In the genomic region with DNA sequence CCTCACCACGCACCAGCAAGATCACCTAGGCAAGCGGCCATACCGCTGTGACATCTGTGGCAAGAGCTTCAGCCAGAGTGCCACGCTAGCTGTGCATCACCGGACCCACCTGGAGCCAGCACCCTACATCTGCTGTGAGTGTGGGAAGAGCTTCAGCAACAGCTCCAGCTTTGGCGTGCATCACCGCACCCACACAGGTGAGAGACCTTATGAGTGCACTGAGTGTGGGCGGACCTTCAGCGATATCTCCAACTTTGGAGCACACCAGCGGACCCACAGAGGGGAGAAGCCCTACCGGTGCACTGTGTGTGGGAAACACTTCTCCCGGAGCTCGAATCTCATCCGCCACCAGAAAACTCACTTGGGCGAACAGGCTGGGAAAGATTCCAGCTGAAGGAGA, we compare ENCODE assay signal across 2 cellular contexts.
TF ChIP-seq lines count a peak whose summit lies in the region.

No MANE protein-coding gene starts in this region.

TF ChIP-seq in HepG2, 621 proteins besides CTCF, POLR2A, EP300 and RAD21:
- TF ChIP-seq, protein P1, sequence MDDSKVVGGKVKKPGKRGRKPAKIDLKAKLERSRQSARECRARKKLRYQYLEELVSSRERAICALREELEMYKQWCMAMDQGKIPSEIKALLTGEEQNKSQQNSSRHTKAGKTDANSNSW (CRISPR knock-in tag; IDR thresholded peaks at IDR 0.05; ENCODE audit: borderline replicate concordance) = no peak
- TF ChIP-seq, protein P2, sequence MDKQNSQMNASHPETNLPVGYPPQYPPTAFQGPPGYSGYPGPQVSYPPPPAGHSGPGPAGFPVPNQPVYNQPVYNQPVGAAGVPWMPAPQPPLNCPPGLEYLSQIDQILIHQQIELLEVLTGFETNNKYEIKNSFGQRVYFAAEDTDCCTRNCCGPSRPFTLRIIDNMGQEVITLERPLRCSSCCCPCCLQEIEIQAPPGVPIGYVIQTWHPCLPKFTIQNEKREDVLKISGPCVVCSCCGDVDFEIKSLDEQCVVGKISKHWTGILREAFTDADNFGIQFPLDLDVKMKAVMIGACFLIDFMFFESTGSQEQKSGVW (CRISPR knock-in tag; IDR thresholded peaks at IDR 0.05; ENCODE audit: borderline replicate concordance) = no peak
- TF ChIP-seq AGO2 (optimal IDR thresholded peaks at IDR 0.05; ENCODE audit: low read depth, low read length) = peak; percentile 22
- TF ChIP-seq KDM3A (CRISPR knock-in tag; IDR thresholded peaks at IDR 0.05; ENCODE audit: low read depth) = no peak
- TF ChIP-seq CENPT (CRISPR knock-in tag; IDR thresholded peaks at IDR 0.05; ENCODE audit: low read depth) = no peak

TF ChIP-seq in K562, 482 proteins besides CTCF, POLR2A, EP300 and RAD21:
- TF ChIP-seq RBFOX2 (IDR thresholded peaks at IDR 0.05; ENCODE audit: low read depth, low read length) = 0 out of 2 replicates have a peak, but pooled peaks have one; percentile 19
- TF ChIP-seq, protein P3, sequence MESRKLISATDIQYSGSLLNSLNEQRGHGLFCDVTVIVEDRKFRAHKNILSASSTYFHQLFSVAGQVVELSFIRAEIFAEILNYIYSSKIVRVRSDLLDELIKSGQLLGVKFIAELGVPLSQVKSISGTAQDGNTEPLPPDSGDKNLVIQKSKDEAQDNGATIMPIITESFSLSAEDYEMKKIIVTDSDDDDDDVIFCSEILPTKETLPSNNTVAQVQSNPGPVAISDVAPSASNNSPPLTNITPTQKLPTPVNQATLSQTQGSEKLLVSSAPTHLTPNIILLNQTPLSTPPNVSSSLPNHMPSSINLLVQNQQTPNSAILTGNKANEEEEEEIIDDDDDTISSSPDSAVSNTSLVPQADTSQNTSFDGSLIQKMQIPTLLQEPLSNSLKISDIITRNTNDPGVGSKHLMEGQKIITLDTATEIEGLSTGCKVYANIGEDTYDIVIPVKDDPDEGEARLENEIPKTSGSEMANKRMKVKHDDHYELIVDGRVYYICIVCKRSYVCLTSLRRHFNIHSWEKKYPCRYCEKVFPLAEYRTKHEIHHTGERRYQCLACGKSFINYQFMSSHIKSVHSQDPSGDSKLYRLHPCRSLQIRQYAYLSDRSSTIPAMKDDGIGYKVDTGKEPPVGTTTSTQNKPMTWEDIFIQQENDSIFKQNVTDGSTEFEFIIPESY (CRISPR knock-in tag; IDR thresholded peaks at IDR 0.05) = 0 out of 2 replicates have a peak, but pooled peaks have one; percentile 21
- peak; percentile 95 for TF ChIP-seq ZNF75A (CRISPR knock-in tag; IDR thresholded peaks at IDR 0.05)
- TF ChIP-seq, protein P4, sequence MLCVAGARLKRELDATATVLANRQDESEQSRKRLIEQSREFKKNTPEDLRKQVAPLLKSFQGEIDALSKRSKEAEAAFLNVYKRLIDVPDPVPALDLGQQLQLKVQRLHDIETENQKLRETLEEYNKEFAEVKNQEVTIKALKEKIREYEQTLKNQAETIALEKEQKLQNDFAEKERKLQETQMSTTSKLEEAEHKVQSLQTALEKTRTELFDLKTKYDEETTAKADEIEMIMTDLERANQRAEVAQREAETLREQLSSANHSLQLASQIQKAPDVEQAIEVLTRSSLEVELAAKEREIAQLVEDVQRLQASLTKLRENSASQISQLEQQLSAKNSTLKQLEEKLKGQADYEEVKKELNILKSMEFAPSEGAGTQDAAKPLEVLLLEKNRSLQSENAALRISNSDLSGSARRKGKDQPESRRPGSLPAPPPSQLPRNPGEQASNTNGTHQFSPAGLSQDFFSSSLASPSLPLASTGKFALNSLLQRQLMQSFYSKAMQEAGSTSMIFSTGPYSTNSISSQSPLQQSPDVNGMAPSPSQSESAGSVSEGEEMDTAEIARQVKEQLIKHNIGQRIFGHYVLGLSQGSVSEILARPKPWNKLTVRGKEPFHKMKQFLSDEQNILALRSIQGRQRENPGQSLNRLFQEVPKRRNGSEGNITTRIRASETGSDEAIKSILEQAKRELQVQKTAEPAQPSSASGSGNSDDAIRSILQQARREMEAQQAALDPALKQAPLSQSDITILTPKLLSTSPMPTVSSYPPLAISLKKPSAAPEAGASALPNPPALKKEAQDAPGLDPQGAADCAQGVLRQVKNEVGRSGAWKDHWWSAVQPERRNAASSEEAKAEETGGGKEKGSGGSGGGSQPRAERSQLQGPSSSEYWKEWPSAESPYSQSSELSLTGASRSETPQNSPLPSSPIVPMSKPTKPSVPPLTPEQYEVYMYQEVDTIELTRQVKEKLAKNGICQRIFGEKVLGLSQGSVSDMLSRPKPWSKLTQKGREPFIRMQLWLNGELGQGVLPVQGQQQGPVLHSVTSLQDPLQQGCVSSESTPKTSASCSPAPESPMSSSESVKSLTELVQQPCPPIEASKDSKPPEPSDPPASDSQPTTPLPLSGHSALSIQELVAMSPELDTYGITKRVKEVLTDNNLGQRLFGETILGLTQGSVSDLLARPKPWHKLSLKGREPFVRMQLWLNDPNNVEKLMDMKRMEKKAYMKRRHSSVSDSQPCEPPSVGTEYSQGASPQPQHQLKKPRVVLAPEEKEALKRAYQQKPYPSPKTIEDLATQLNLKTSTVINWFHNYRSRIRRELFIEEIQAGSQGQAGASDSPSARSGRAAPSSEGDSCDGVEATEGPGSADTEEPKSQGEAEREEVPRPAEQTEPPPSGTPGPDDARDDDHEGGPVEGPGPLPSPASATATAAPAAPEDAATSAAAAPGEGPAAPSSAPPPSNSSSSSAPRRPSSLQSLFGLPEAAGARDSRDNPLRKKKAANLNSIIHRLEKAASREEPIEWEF (CRISPR knock-in tag; IDR thresholded peaks at IDR 0.05) = no peak
